In genomic region chr15:99143655-99144610, GRCh38 we compare ENCODE assay signal across 12 cellular contexts. TPM values are rescaled to one million over a fixed set of nuclear protein-coding genes. Genes with fewer than 3 reads are reported as not detected.
DNase-seq lines count a peak whose midpoint lies in the region; ATAC-seq, FAIRE-seq and TF ChIP-seq lines count a peak whose summit lies in the region.
"Had no signal": no experiment of that assay in that cellular context is flagged by ENCODE, and none has a peak within 500 bp of the region (broad histone marks: within the 10 kb centered on the region; RNA-seq: fewer than 3 reads in every experiment).

No MANE protein-coding gene starts in this region.

- no peak for TF ChIP-seq POLR2A in prostate gland (IDR thresholded peaks at IDR 0.05)

- TF ChIP-seq CTCF in C4-2B (conservative IDR thresholded peaks at IDR 0.05) (no peak), left ventricle myocardium inferior (IDR thresholded peaks at IDR 0.05; ENCODE audit: borderline replicate concordance) (no peak), prostate gland (IDR thresholded peaks at IDR 0.05) (no peak)

- H3K36me3 ChIP-seq in left ventricle myocardium inferior (peaks cover 5% of the 10 kb centered on the region), prostate gland (no peaks in the 10 kb centered on the region)

- WGBS in prostate gland = 69% methylated on average over 7 of the region's 7 CpGs

- intact Hi-C loops in left ventricle myocardium inferior (cut with micrococcal nuclease) (no loop called here), prostate gland (cut with DNase I) (no loop called here)

- ATAC-seq in HG03469 (IDR thresholded peaks at IDR 0.05; ENCODE audit: unreplicated experiment) = no peak

- DNase-seq in astrocyte of the hippocampus (ENCODE audit: low read depth, low spot score) (peak; percentile 20), left ventricle myocardium inferior (peak; percentile 73), prostate gland (ENCODE audit: low spot score) (peak; percentile 62), urothelium cell line (ENCODE audit: low spot score) (no peak), UCSD-AML1 (lab: John Stamatoyannopoulos, UW; ENCODE audit: unreplicated experiment) (no peak)
- no peak for DNase-seq in stimulated activated CD4-positive, alpha-beta T cell treated with anti-CD3 and anti-CD28 coated beads, Interleukin-2, amount 100 ng/mL, for 48 hours
- DNase-seq: effector CD8-positive, alpha-beta T cell; NCI-H2227 treated with DMSO at 0.1 percent for 48 hours had no signal

- H3K9me3 ChIP-seq in left ventricle myocardium inferior (replicated peaks) = no peaks in the 10 kb centered on the region
- H3K9me3 ChIP-seq in prostate gland = no peaks in the 10 kb centered on the region

- FAIRE-seq in urothelium cell line (lab: Jason Lieb, UNC) = no peak
- FAIRE-seq: D721Med had no signal

- peak overlapping the region; percentile 28 for H3K27ac ChIP-seq in C4-2B
- H3K27ac ChIP-seq in left ventricle myocardium inferior (replicated peaks) = peak overlapping the region; percentile 71
- peak overlapping the region; percentile 60 to 64 for H3K27ac ChIP-seq in prostate gland

- H3K4me3 ChIP-seq in left ventricle myocardium inferior = no peak overlapping the region
- no peak overlapping the region for H3K4me3 ChIP-seq in prostate gland

- H3K4me1 ChIP-seq in left ventricle myocardium inferior = peaks cover 37% of the 10 kb centered on the region
- H3K4me1 ChIP-seq in prostate gland (replicated peaks) = peaks cover 4% of the 10 kb centered on the region

- H3K27me3 ChIP-seq in left ventricle myocardium inferior (ENCODE audit: low read depth) = no peaks in the 10 kb centered on the region
- no peaks in the 10 kb centered on the region for H3K27me3 ChIP-seq in prostate gland (replicated peaks; ENCODE audit: insufficient read depth)

RNA-seq across cellular contexts. Expression of gene SYNM, which starts 39.1 kb away (rescaled TPM):
- 378 TPM for total RNA-seq in left ventricle myocardium inferior
- total RNA-seq in prostate gland = 100 to 1,000 TPM; 181 to 185 TPM
- total RNA-seq: HT-29 had no signal

Comparison
In these comparisons a context has a peak if more than half of its experiments do, and no peak if none do; other contexts are left out.
1. DNase-seq: peak in astrocyte of the hippocampus (single experiment), left ventricle myocardium inferior (single experiment) and prostate gland (single experiment); none in urothelium cell line (single experiment), stimulated activated CD4-positive, alpha-beta T cell treated with anti-CD3 and anti-CD28 coated beads, Interleukin-2, amount 100 ng/mL, for 48 hours (0 of 2) and UCSD-AML1 (single experiment).
2. Peak in every context shown above with its lines, with median percentiles within 50 percentile points of each other: H3K27ac ChIP-seq.